Comparison of ENCODE assay signal across 19 cellular contexts in the genomic region with DNA sequence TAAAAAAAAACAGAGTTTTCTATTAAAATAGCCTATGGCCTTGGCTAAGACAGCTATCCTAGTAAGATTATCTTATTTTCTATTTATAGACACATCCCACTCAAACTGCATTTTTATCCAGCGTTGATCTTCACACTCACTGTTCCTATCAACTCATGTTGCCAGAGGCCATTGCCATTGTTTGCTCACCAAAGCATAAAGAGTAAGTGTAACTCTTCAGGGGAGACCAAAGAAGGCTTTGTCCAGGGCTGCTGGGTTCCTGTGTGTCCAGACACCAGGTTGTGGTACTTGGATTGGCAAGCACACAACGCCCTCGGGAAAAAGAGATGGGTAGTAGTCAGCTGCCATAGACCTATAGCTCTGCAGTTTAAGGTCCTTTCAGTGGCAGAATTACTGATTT. TPM values are rescaled to one million over a fixed set of nuclear protein-coding genes. Genes with fewer than 3 reads are reported as not detected.
DNase-seq lines count a peak whose midpoint lies in the region; TF ChIP-seq lines count a peak whose summit lies in the region.
"Had no signal": no experiment of that assay in that cellular context is flagged by ENCODE, and none has a peak within 500 bp of the region (broad histone marks: within the 10 kb centered on the region; RNA-seq: fewer than 3 reads in every experiment).

No MANE protein-coding gene starts in this region.

- no peaks in the 10 kb centered on the region for H3K9me3 ChIP-seq in BE2C

- H3K4me1 Mint-ChIP-seq in immature natural killer cell, result no peaks in the 10 kb centered on the region
- H3K4me1 Mint-ChIP-seq: B cell, H9 had no signal

- no peaks in the 10 kb centered on the region for H3K27me3 ChIP-seq in BE2C

- peak; percentile 35 for DNase-seq in BE2C
- DNase-seq in EH (ENCODE audit: low read depth), result peak; percentile 68
- peak; percentile 73 for DNase-seq in SK-MEL-5 (ENCODE audit: low read depth, low spot score)
- peak; percentile 80 for DNase-seq in foreskin melanocyte
- DNase-seq in immature natural killer cell, result no peak
- DNase-seq in putamen (ENCODE audit: low spot score), result no peak
- no peak for DNase-seq in activated CD4-positive, alpha-beta T cell treated with anti-CD3 and anti-CD28 coated beads for 1 hour
- no peak for DNase-seq in mucosa of gallbladder (ENCODE audit: low spot score)
- DNase-seq: CD4-positive, alpha-beta memory T cell; DND-41; GF-D8; H9; Karpas-422; NCI-H2081 treated with DMSO at 0.1 percent for 48 hours; NCI-H446; NCI-H748 treated with DMSO at 0.1 percent for 48 hours; PC-9; Right ventricle myocardium superior had no signal

- no peak for TF ChIP-seq CTCF in BE2C (IDR thresholded peaks at IDR 0.05; ENCODE audit: low read depth, low read length)

- in situ Hi-C loops in SK-MEL-5 (cut with HindIII; ENCODE audit: low pct_unique_long_range_greater_than_20kb, low sequenced_read_pairs), result no loop called here

- H3K4me1 ChIP-seq in BE2C, result peaks cover 24% of the 10 kb centered on the region

- H3K4me3 ChIP-seq in BE2C (ENCODE audit: low read depth, low read length), result no peak overlapping the region
- H3K4me3 ChIP-seq: PC-9 had no signal

- H3K9me3 Mint-ChIP-seq in immature natural killer cell, result no peaks in the 10 kb centered on the region
- H3K9me3 Mint-ChIP-seq: CD4-positive, alpha-beta memory T cell; H9 had no signal

- no peak overlapping the region for H3K4me3 Mint-ChIP-seq in immature natural killer cell
- H3K4me3 Mint-ChIP-seq: B cell; CD4-positive, alpha-beta memory T cell; H9 had no signal

- no peak overlapping the region for H3K27ac Mint-ChIP-seq in immature natural killer cell
- H3K27ac Mint-ChIP-seq: B cell had no signal

- no peaks in the 10 kb centered on the region; the same call in 1 of the 2 replicates for H3K36me3 ChIP-seq in BE2C

- H3K36me3 Mint-ChIP-seq in immature natural killer cell, result peaks cover 5 to 51% (median 18%) of the 10 kb centered on the region in 3 donors

- H3K27me3 Mint-ChIP-seq in immature natural killer cell (ENCODE audit: low read depth in 3 of 3), result no peaks in the 10 kb centered on the region
- H3K27me3 Mint-ChIP-seq: B cell; CD4-positive, alpha-beta memory T cell had no signal

RNA-seq across cellular contexts. Expression of a gene that starts 31.4 kb away (rescaled TPM):
- 14.3 TPM for polyA plus RNA-seq in BE2C (2012; ENCODE audit: insufficient read depth, insufficient read length, low read depth)
- 2.8 and 2.9 TPM in 2 replicates for total RNA-seq in SK-MEL-5 (2014; rRNA removed; shearing (Covaris generic))
- 5.3 and 6.1 TPM in 2 replicates for polyA plus RNA-seq in SK-MEL-5 (2015; cell fraction: cytosol; rRNA removed)
- polyA plus RNA-seq in SK-MEL-5 (2015; cell fraction: nucleus; rRNA removed), result 0.75 and 1.3 TPM in 2 replicates
- 10 to 100 TPM in 2 of 3 donors, 1 to 10 TPM in 1; 6.9 to 36.2 (median 12.6) TPM for polyA plus RNA-seq in immature natural killer cell
- 2,259 TPM for total RNA-seq in mucosa of gallbladder

RNA-seq across cellular contexts. Expression of a gene that starts 41.1 kb away (rescaled TPM):
- 14.7 TPM for polyA plus RNA-seq in BE2C (2012; ENCODE audit: insufficient read depth, insufficient read length, low read depth)
- 8.2 and 8.4 TPM in 2 replicates for total RNA-seq in SK-MEL-5 (2014; rRNA removed; shearing (Covaris generic))
- polyA plus RNA-seq in SK-MEL-5 (2015; cell fraction: cytosol; rRNA removed), result 6.2 and 11.0 TPM in 2 replicates
- 9.3 and 10.5 TPM in 2 replicates for polyA plus RNA-seq in SK-MEL-5 (2015; cell fraction: nucleus; rRNA removed)
- 1 to 10 TPM; 4.2 to 8.4 (median 7.3) TPM for polyA plus RNA-seq in immature natural killer cell
- 6.8 TPM for total RNA-seq in mucosa of gallbladder

Comparison
In these comparisons a context has a peak if more than half of its experiments do, and no peak if none do; other contexts are left out.
1. DNase-seq: peak in BE2C (single experiment), EH (single experiment), SK-MEL-5 (single experiment) and foreskin melanocyte (single experiment); none in immature natural killer cell (0 of 3), putamen (single experiment), activated CD4-positive, alpha-beta T cell treated with anti-CD3 and anti-CD28 coated beads for 1 hour (single experiment) and mucosa of gallbladder (single experiment).
2. RNA of a gene that starts 31.4 kb away (total RNA-seq): 2,259 TPM in mucosa of gallbladder (single experiment); 2.8 to 2.9 TPM in SK-MEL-5; every median in the first group is over 100 times any median in the second.